9 cellular contexts compared by ENCODE assay signal in genomic region chr18:62596145-62597005, GRCh38.
DNase-seq lines count a peak whose midpoint lies in the region; ATAC-seq and TF ChIP-seq lines count a peak whose summit lies in the region.
"Had no signal": no experiment of that assay in that cellular context is flagged by ENCODE, and none has a peak within 500 bp of the region (broad histone marks: within the 10 kb centered on the region; RNA-seq: fewer than 3 reads in every experiment).

No MANE protein-coding gene starts in this region.

- peaks cover 47% of the 10 kb centered on the region for H3K27me3 ChIP-seq in BLaER1

- DNase-seq in NCI-H69 (lab: John Stamatoyannopoulos, UW), result peak; percentile 76
- DNase-seq in fibroblast of villous mesenchyme (ENCODE audit: low read depth), result no peak
- DNase-seq in omental fat pad (ENCODE audit: low spot score), result no peak
- no peak for DNase-seq in stimulated activated naive CD4-positive, alpha-beta T cell treated with Interleukin-2 at 50 U/mL for 16 hours (lab: John Stamatoyannopoulos, UW)
- no peak for DNase-seq in NCI-H1694 (lab: John Stamatoyannopoulos, UW)

- TF ChIP-seq CTCF in fibroblast of villous mesenchyme (IDR thresholded peaks at IDR 0.05; ENCODE audit: insufficient read depth, low read depth, low read length), result no peak
- TF ChIP-seq CTCF in omental fat pad (IDR thresholded peaks at IDR 0.05), result no peak

- H3K4me2 ChIP-seq in BLaER1, result peak overlapping the region; percentile 63

- ATAC-seq in omental fat pad (ENCODE audit: low FRiP score), result peak; percentile 47
- no peak for ATAC-seq in GM18873 (IDR thresholded peaks at IDR 0.05; ENCODE audit: low FRiP score, unreplicated experiment)
- ATAC-seq in GM21447 (IDR thresholded peaks at IDR 0.05; ENCODE audit: unreplicated experiment), result no peak

- no peaks in the 10 kb centered on the region for H4K20me1 ChIP-seq in BLaER1

- H3K27ac ChIP-seq in BLaER1, result no peak overlapping the region

- H3K4me3 ChIP-seq in BLaER1 (peak overlapping the region; percentile 54), fibroblast of villous mesenchyme (ENCODE audit: low read depth, low read length) (peak overlapping the region; percentile 34)
- H3K4me3 ChIP-seq: lung had no signal

- peaks cover 14% of the 10 kb centered on the region for H3K4me1 ChIP-seq in BLaER1

- no peak overlapping the region for H3K9ac ChIP-seq in BLaER1

- no peaks in the 10 kb centered on the region for H3K36me3 ChIP-seq in BLaER1

- peaks cover 68% of the 10 kb centered on the region for H3K9me3 ChIP-seq in BLaER1
